2 cellular contexts compared by ENCODE assay signal in genomic region chr4:15703439-15703838, GRCh38.
TF ChIP-seq lines count a peak whose summit lies in the region.

No MANE protein-coding gene starts in this region.

TF ChIP-seq in A549, 52 proteins besides CTCF, POLR2A, EP300 and RAD21:
- TF ChIP-seq JUN (IDR thresholded peaks at IDR 0.05): no peak
- no peak for TF ChIP-seq MAX (IDR thresholded peaks at IDR 0.05)
- TF ChIP-seq CBX2 (IDR thresholded peaks at IDR 0.05; ENCODE audit: borderline replicate concordance, low read depth): no peak
- TF ChIP-seq MYC (IDR thresholded peaks at IDR 0.05; ENCODE audit: borderline replicate concordance, low read length): no peak
- TF ChIP-seq FOSL2 (IDR thresholded peaks at IDR 0.05): no peak
- no peak for TF ChIP-seq FOSL2 (CRISPR knock-in tag; IDR thresholded peaks at IDR 0.05)
- no peak for TF ChIP-seq TP53 (CRISPR knock-in tag; IDR thresholded peaks at IDR 0.05)
- TF ChIP-seq HMGXB4 (CRISPR knock-in tag; IDR thresholded peaks at IDR 0.05; ENCODE audit: borderline replicate concordance): no peak
- TF ChIP-seq BCL3 (IDR thresholded peaks at IDR 0.05): no peak
- no peak for TF ChIP-seq ZSCAN20 (CRISPR knock-in tag; IDR thresholded peaks at IDR 0.05)
- TF ChIP-seq HES2 (IDR thresholded peaks at IDR 0.05): no peak
- no peak for TF ChIP-seq KDM5A (IDR thresholded peaks at IDR 0.05)
- TF ChIP-seq HOXB5 (CRISPR knock-in tag; IDR thresholded peaks at IDR 0.05): no peak
- TF ChIP-seq REST (IDR thresholded peaks at IDR 0.05): no peak
- TF ChIP-seq E2F6 (IDR thresholded peaks at IDR 0.05; ENCODE audit: borderline replicate concordance, low read depth): no peak
- no peak for TF ChIP-seq FOXS1 (CRISPR knock-in tag; IDR thresholded peaks at IDR 0.05)
- TF ChIP-seq NFE2L2 (conservative IDR thresholded peaks at IDR 0.05; ENCODE audit: low read length): no peak

TF ChIP-seq in IMR-90, 13 proteins besides CTCF, POLR2A, EP300 and RAD21:
- TF ChIP-seq USF2 (IDR thresholded peaks at IDR 0.05; ENCODE audit: low read depth, low read length): no peak
- TF ChIP-seq CHD1 (IDR thresholded peaks at IDR 0.05; ENCODE audit: low read depth, low read length): no peak
- no peak for TF ChIP-seq BHLHE40 (IDR thresholded peaks at IDR 0.05; ENCODE audit: low read depth, low read length)
- TF ChIP-seq MAZ (IDR thresholded peaks at IDR 0.05; ENCODE audit: borderline replicate concordance, low read depth, low read length): no peak
- no peak for TF ChIP-seq RFX5 (IDR thresholded peaks at IDR 0.05; ENCODE audit: low read depth, low read length)
- no peak for TF ChIP-seq FOS (IDR thresholded peaks at IDR 0.05; ENCODE audit: low read depth, low read length)
